25 cellular contexts compared by ENCODE assay signal in the genomic region with DNA sequence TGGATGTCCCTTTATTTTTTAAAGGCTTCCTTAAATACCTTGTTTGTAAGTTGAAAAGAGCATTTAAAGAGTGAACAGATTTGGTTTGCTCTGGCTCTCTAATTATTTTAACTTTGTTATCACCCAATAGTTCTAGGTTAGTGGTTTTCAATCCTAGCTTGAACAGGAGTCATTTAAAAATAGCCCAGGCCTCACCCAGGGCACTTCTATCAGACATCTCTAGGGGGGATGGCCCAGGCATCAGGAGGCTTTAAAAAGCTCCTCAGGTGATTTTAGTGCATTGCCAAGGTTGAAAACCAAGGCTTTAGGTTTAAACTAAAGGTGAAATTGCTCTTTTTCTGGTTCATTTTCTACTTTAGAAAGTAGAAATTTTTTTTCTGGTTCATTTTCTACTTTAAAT. TPM values are rescaled to one million over a fixed set of nuclear protein-coding genes. Genes with fewer than 3 reads are reported as not detected.
"Had no signal": no experiment of that assay in that cellular context is flagged by ENCODE, and none has a peak within 500 bp of the region (broad histone marks: within the 10 kb centered on the region; RNA-seq: fewer than 3 reads in every experiment).

No MANE protein-coding gene starts in this region.

- H3K4me3 ChIP-seq: heart left ventricle, lower lobe of right lung, neural progenitor cell, ovary, right lobe of liver, smooth muscle cell, tibial nerve, vagina had no signal

- H3K9me3 ChIP-seq: heart left ventricle, lower lobe of right lung, ovary, right lobe of liver, tibial nerve, vagina had no signal

- H3K4me1 ChIP-seq: neural progenitor cell had no signal

- H3K27ac ChIP-seq: lower lobe of right lung, neural progenitor cell, ovary, right lobe of liver, tibial nerve, vagina had no signal

- ATAC-seq: lower lobe of right lung; natural killer cell; stimulated activated memory B cell treated with anti-CD40 and anti-IgM and Interleukin-4, amounts not matched to agents 10 μg/mL and 1 μg/mL and 100 μg/mL, for 72 hours; stimulated activated naive CD8-positive, alpha-beta T cell treated with anti-CD3 and anti-CD28 coated beads, Interleukin-15, amount 100 ng/mL, for 72 hours had no signal

- H3K27me3 ChIP-seq: heart left ventricle, neural progenitor cell, ovary, right lobe of liver, tibial nerve, vagina had no signal

- DNase-seq: heart left ventricle; hypothalamus; immature natural killer cell; kidney; lower lobe of right lung; mammary epithelial cell; mesenchymal stem cell; naive B cell; natural killer cell; nephron progenitor cell; ovary; retina; right lobe of liver; stimulated activated CD4-positive, alpha-beta T cell treated with anti-CD3 and anti-CD28 coated beads, Interleukin-1b, Interleukin-23, amount 100 ng/mL, for 48 hours; stimulated activated CD4-positive, alpha-beta T cell treated with anti-CD3 and anti-CD28 coated beads, Interleukin-2, amount 100 ng/mL, for 48 hours; stimulated activated CD4-positive, alpha-beta T cell treated with anti-CD3 and anti-CD28 coated beads, Interleukin-4, amount 100 ng/mL, for 4 hours; stimulated activated CD8-positive, alpha-beta memory T cell treated with anti-CD3 and anti-CD28 coated beads, Interleukin-4, amount 100 ng/mL, for 48 hours; stimulated activated naive CD4-positive, alpha-beta T cell treated with Interleukin-2 at 50 U/mL for 16 hours; stimulated activated naive CD8-positive, alpha-beta T cell treated with anti-CD3 and anti-CD28 coated beads, Interleukin-15, amount 100 ng/mL, for 72 hours; substantia nigra had no signal

RNA-seq across cellular contexts. Expression of a gene that starts 8.3 kb away (rescaled TPM):
- total RNA-seq: smooth muscle cell had no signal
- polyA plus RNA-seq: smooth muscle cell had no signal
